In the genomic region with DNA sequence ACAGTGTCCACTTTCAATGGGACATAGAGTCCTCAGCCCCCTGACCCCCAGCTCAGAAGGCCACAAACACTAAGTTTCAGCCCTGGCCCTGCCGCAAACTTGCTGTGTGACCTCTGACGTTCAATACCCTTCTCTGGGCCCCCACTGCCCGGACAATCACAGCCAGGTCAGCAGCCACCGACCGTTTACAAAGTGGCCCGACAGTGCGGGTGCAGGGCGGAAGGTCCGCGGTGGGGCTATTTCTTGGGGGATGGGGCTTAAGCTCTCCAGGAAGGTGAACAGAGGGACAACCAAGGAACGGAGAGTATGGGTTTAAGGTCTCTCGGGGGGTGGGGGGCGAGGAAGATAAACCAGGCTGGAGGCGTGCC, we compare ENCODE assay signal across 8 cellular contexts.
DNase-seq lines count a peak whose midpoint lies in the region; ATAC-seq and TF ChIP-seq lines count a peak whose summit lies in the region.

No MANE protein-coding gene starts in this region.

- no peaks in the 10 kb centered on the region for H3K9me3 Mint-ChIP-seq in nephron progenitor cell

- H3K36me3 ChIP-seq in BLaER1, result peaks cover 47% of the 10 kb centered on the region
- H3K36me3 ChIP-seq in OCI-LY3 (replicated peaks; ENCODE audit: low read depth, low read length), result peaks cover 40% of the 10 kb centered on the region
- H3K36me3 ChIP-seq in effector memory CD4-positive, alpha-beta T cell (ENCODE audit: control insufficient read depth, insufficient read depth, low read length), result peaks cover 31% of the 10 kb centered on the region

- ATAC-seq in GM18519 (IDR thresholded peaks at IDR 0.05; ENCODE audit: low FRiP score, unreplicated experiment), result no peak

- H3K4me3 ChIP-seq in BLaER1, result peak overlapping the region; percentile 78
- H3K4me3 ChIP-seq in OCI-LY3 (ENCODE audit: low read length), result peak overlapping the region; percentile 97
- peak overlapping the region; percentile 75 for H3K4me3 ChIP-seq in effector memory CD4-positive, alpha-beta T cell (ENCODE audit: insufficient read depth, low read depth, low read length, poor library complexity, severe bottlenecking)

- peak overlapping the region; percentile 99 for H3K27ac Mint-ChIP-seq in nephron progenitor cell

- H3K36me3 Mint-ChIP-seq in nephron progenitor cell (ENCODE audit: low read depth), result peaks cover 34% of the 10 kb centered on the region

- peaks cover 37% of the 10 kb centered on the region for H3K4me1 Mint-ChIP-seq in nephron progenitor cell

- H3K27me3 ChIP-seq in BLaER1 (no peaks in the 10 kb centered on the region), OCI-LY3 (ENCODE audit: low read depth, low read length) (no peaks in the 10 kb centered on the region)
- no peaks in the 10 kb centered on the region for H3K27me3 ChIP-seq in effector memory CD4-positive, alpha-beta T cell (replicated peaks; ENCODE audit: control insufficient read depth, insufficient read depth, low read length, poor library complexity, severe bottlenecking)

- DNase-seq in effector memory CD4-positive, alpha-beta T cell, result no peak
- DNase-seq in nephron progenitor cell (no peak), NOMO-1 (lab: John Stamatoyannopoulos, UW; ENCODE audit: unreplicated experiment in 2 of 2) (no peak), NCI-H2081 treated with DMSO at 0.1 percent for 48 hours (lab: John Stamatoyannopoulos, UW) (no peak)
- no peak for DNase-seq in stimulated activated naive CD4-positive, alpha-beta T cell (lab: John Stamatoyannopoulos, UW)

- no peak overlapping the region for H2AFZ ChIP-seq in OCI-LY3 (ENCODE audit: low read depth, low read length)

- peaks cover 52% of the 10 kb centered on the region for H4K20me1 ChIP-seq in BLaER1
- peaks cover 32% of the 10 kb centered on the region for H4K20me1 ChIP-seq in OCI-LY3 (ENCODE audit: insufficient read depth, low read length)

- H3K4me3 Mint-ChIP-seq in nephron progenitor cell, result peak overlapping the region; percentile 99

- H3K4me2 ChIP-seq in BLaER1, result peak overlapping the region; percentile 100
- peak overlapping the region; percentile 95 for H3K4me2 ChIP-seq in OCI-LY3 (ENCODE audit: low read length)

- H3K27ac ChIP-seq in BLaER1 (peak overlapping the region; percentile 82), OCI-LY3 (ENCODE audit: low read length) (peak overlapping the region; percentile 74)
- H3K27ac ChIP-seq in effector memory CD4-positive, alpha-beta T cell (ENCODE audit: insufficient read depth, low read length, poor library complexity, severe bottlenecking), result peak overlapping the region; percentile 87

- H3K27me3 Mint-ChIP-seq in nephron progenitor cell (ENCODE audit: low read depth, poor library complexity), result peaks cover 38% of the 10 kb centered on the region

- TF ChIP-seq CTCF in OCI-LY3 (IDR thresholded peaks at IDR 0.05; ENCODE audit: low read depth, low read length) (no peak), nephron progenitor cell (IDR thresholded peaks at IDR 0.05) (no peak)

- peaks cover 46% of the 10 kb centered on the region for H3K79me2 ChIP-seq in OCI-LY3 (ENCODE audit: low read length)

- H3K9me3 ChIP-seq in BLaER1 (no peaks in the 10 kb centered on the region), OCI-LY3 (ENCODE audit: insufficient read depth, low read length) (no peaks in the 10 kb centered on the region)
- no peaks in the 10 kb centered on the region for H3K9me3 ChIP-seq in effector memory CD4-positive, alpha-beta T cell (ENCODE audit: control insufficient read depth, low read length)

- H3K9ac ChIP-seq in BLaER1 (peak overlapping the region; percentile 85), OCI-LY3 (ENCODE audit: low read length) (peak overlapping the region; percentile 77)

- H3K4me1 ChIP-seq in BLaER1, result peaks cover 69% of the 10 kb centered on the region
- peaks cover 14% of the 10 kb centered on the region for H3K4me1 ChIP-seq in OCI-LY3 (ENCODE audit: low read length)
- H3K4me1 ChIP-seq in effector memory CD4-positive, alpha-beta T cell (ENCODE audit: control insufficient read depth, insufficient read depth, low read length, poor library complexity, severe bottlenecking), result peaks cover 19% of the 10 kb centered on the region
